16 cellular contexts compared by ENCODE assay signal in the genomic region with DNA sequence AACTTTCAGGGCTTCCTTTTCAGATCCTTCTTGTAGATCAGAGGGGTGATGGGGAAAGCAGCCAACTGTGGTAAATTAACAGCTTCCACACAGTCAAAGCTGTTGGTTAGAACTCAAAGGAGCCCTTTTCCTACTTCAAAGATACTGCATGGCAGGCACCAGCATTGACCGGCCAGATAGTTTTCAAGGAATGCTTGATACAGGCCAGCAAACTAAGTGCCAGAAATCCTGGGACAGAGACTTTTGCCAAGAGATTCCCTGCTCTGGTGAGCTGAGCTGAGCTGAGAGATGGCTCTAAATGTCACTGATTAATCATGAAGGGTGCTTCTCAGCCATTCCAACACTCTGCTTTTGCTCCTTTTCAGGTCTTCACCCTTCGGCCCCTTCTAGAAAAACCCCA.
DNase-seq lines count a peak whose midpoint lies in the region; ATAC-seq and TF ChIP-seq lines count a peak whose summit lies in the region.
"Had no signal": no experiment of that assay in that cellular context is flagged by ENCODE, and none has a peak within 500 bp of the region (broad histone marks: within the 10 kb centered on the region; RNA-seq: fewer than 3 reads in every experiment).

No MANE protein-coding gene starts in this region.

- 0 to 4% methylated on average over 2 of the region's 2 CpGs for WGBS in GM23248 (ENCODE audit: low coverage in 1 of 2, low lambda C conversion rate in 2 of 2, missing lambda C conversion rate in 2 of 2), 2 experiments
- 0 to 40% methylated on average over 1 to 2 of the region's 2 CpGs for WGBS in body of pancreas, 2 donors
- 81 to 84% methylated on average over 2 of the region's 2 CpGs for WGBS in sigmoid colon, 2 donors

- H3F3A ChIP-seq in GM23248 (ENCODE audit: insufficient read depth), result peaks cover 23% of the 10 kb centered on the region

- H3K4me2 ChIP-seq in GM23248 (ENCODE audit: unreplicated experiment), result peak overlapping the region; percentile 48

- H3K27me3 ChIP-seq in GM23248 (replicated peaks; ENCODE audit: insufficient read depth) (no peaks in the 10 kb centered on the region), body of pancreas (no peaks in the 10 kb centered on the region), right atrium auricular region (no peaks in the 10 kb centered on the region), sigmoid colon (no peaks in the 10 kb centered on the region)

- no peak for TF ChIP-seq EP300 in sigmoid colon (IDR thresholded peaks at IDR 0.05)

- TF ChIP-seq CTCF in body of pancreas (IDR thresholded peaks at IDR 0.05) (no peak), right atrium auricular region (IDR thresholded peaks at IDR 0.05) (no peak), sigmoid colon (IDR thresholded peaks at IDR 0.05) (no peak)

- no peaks in the 10 kb centered on the region for H3K79me2 ChIP-seq in GM23248 (ENCODE audit: insufficient read depth)

- DNase-seq in GM23248, result peak; percentile 47
- DNase-seq in body of pancreas, result peak in 1 of 4 donors; percentile 10
- no peak for DNase-seq in right atrium auricular region (ENCODE audit: low spot score)
- no peak for DNase-seq in sigmoid colon
- no peak for DNase-seq in KBM-7
- no peak for DNase-seq in NCI-H69 (lab: John Stamatoyannopoulos, UW)
- DNase-seq in NCI-H1092 (lab: John Stamatoyannopoulos, UW), result no peak
- DNase-seq: activated CD4-positive, alpha-beta T cell treated with anti-CD3 and anti-CD28 coated beads for 48 hours; aorta; NCI-H1048; NCI-H345; OCI-M1; posterior cingulate gyrus; T-helper 17 cell had no signal

- no peaks in the 10 kb centered on the region for H3K9me3 ChIP-seq in GM23248 (ENCODE audit: low read depth)
- peaks cover 0 to 4% (median 0%) of the 10 kb centered on the region in 3 donors for H3K9me3 ChIP-seq in body of pancreas
- no peaks in the 10 kb centered on the region for H3K9me3 ChIP-seq in right atrium auricular region
- no peaks in the 10 kb centered on the region for H3K9me3 ChIP-seq in sigmoid colon

- no peaks in the 10 kb centered on the region for H4K20me1 ChIP-seq in GM23248 (ENCODE audit: insufficient read depth)

- H3K36me3 ChIP-seq in GM23248 (ENCODE audit: low read depth) (no peaks in the 10 kb centered on the region), body of pancreas (replicated peaks in 1 of 2; ENCODE audit: insufficient read depth in 1 of 2, low read depth in 2 of 2) (no peaks in the 10 kb centered on the region), right atrium auricular region (no peaks in the 10 kb centered on the region), sigmoid colon (no peaks in the 10 kb centered on the region)

- TF ChIP-seq POLR2A in body of pancreas (IDR thresholded peaks at IDR 0.05), result no peak
- TF ChIP-seq POLR2A in sigmoid colon (IDR thresholded peaks at IDR 0.05), result no peak

- intact Hi-C loops in body of pancreas (cut with DNase I), result no loop called here
- intact Hi-C loops in sigmoid colon (cut with DNase I), result no loop called here

- ATAC-seq in body of pancreas (no peak), GM18498 (IDR thresholded peaks at IDR 0.05; ENCODE audit: unreplicated experiment) (no peak)
- ATAC-seq: T-helper 17 cell had no signal

- peak overlapping the region; percentile 51; the same call in 1 of the 2 replicates for H3K27ac ChIP-seq in GM23248
- H3K27ac ChIP-seq in body of pancreas, result peak overlapping the region in 3 of 4 donors; percentile 35 to 51 (median 37)
- H3K27ac ChIP-seq in right atrium auricular region, result peak overlapping the region; percentile 61 to 69
- H3K27ac ChIP-seq in sigmoid colon, result peak overlapping the region; percentile 31 to 78 (median 58)
- H3K27ac ChIP-seq: C4-2B had no signal

- H3K4me1 ChIP-seq in GM23248 (ENCODE audit: insufficient read depth) (peaks cover 28% of the 10 kb centered on the region), body of pancreas (no peaks in the 10 kb centered on the region), right atrium auricular region (peaks cover 0 to 13% of the 10 kb centered on the region in 2 donors), sigmoid colon (peaks cover 0 to 17% (median 8%) of the 10 kb centered on the region in 4 donors)

- H2AFZ ChIP-seq in GM23248, result no peak overlapping the region

- H3K4me3 ChIP-seq in GM23248 (no peak overlapping the region), body of pancreas (no peak overlapping the region), right atrium auricular region (no peak overlapping the region), sigmoid colon (no peak overlapping the region)

- in situ Hi-C loops in GM23248 (cut with MboI), result no loop called here
- in situ Hi-C loops in KBM-7 (cut with MboI; ENCODE audit: low pct_unique_long_range_greater_than_20kb, low sequenced_read_pairs), result no loop called here

- no peaks in the 10 kb centered on the region for H3K9me2 ChIP-seq in GM23248 (ENCODE audit: insufficient read depth)

- H3K9ac ChIP-seq in GM23248, result no peak overlapping the region
